ENCODE assay signal across 8 cellular contexts in genomic region chr12:13211859-13212664, GRCh38. TPM values are rescaled to one million over a fixed set of nuclear protein-coding genes. Genes with fewer than 3 reads are reported as not detected.
A peak's percentile ranks its signal among the peaks of the same experiment; 100 is the strongest.
DNase-seq lines count a peak whose midpoint lies in the region; ATAC-seq and TF ChIP-seq lines count a peak whose summit lies in the region.

No MANE protein-coding gene starts in this region.

- no peak overlapping the region for H3K27ac Mint-ChIP-seq in chondrocyte (ENCODE audit: unreplicated experiment)

- no peaks in the 10 kb centered on the region for H3K9me3 ChIP-seq in lower lobe of right lung

- H3K27ac ChIP-seq in lower lobe of right lung: no peak overlapping the region

- intact Hi-C loops in lower lobe of right lung (cut with DNase I): loop anchor here (5.0 kb wide), 1 partner anchor 115 kb away; no protein-coding TSS in a partner anchor

- H3K4me1 Mint-ChIP-seq in chondrocyte (ENCODE audit: low read depth): peaks cover 29% of the 10 kb centered on the region

- peaks cover 49% of the 10 kb centered on the region for H3K36me3 ChIP-seq in lower lobe of right lung

- no peak overlapping the region for H3K4me3 ChIP-seq in AG09309 (ENCODE audit: control insufficient read depth, low read depth, low read length)
- H3K4me3 ChIP-seq in lower lobe of right lung: no peak overlapping the region

- peaks cover 5% of the 10 kb centered on the region for H3K9me3 Mint-ChIP-seq in chondrocyte (ENCODE audit: low read depth)

- DNase-seq in AG09309 (ENCODE audit: low read depth) (no peak), NCI-H345 (lab: John Stamatoyannopoulos, UW) (peak; percentile 54), chondrocyte (ENCODE audit: low spot score) (no peak), lower lobe of right lung (no peak)
- peak; percentile 43 for DNase-seq in activated CD4-positive, alpha-beta T cell treated with anti-CD3 and anti-CD28 coated beads for 1 hour
- DNase-seq in stimulated activated CD8-positive, alpha-beta memory T cell treated with anti-CD3 and anti-CD28 coated beads, Interleukin-15, amount 100 ng/mL, for 1 hour (ENCODE audit: low read depth): peak; percentile 39

- TF ChIP-seq CTCF in AG09309 (IDR thresholded peaks at IDR 0.05; ENCODE audit: control insufficient read depth, insufficient read depth, low read depth, low read length, missing control alignments): peak; percentile 78
- peak; percentile 94 for TF ChIP-seq CTCF in chondrocyte (IDR thresholded peaks at IDR 0.05)
- TF ChIP-seq CTCF in lower lobe of right lung (IDR thresholded peaks at IDR 0.05): peak; percentile 85

- peaks cover 9% of the 10 kb centered on the region for H3K36me3 Mint-ChIP-seq in chondrocyte (ENCODE audit: low read depth)

- H3K27me3 ChIP-seq in lower lobe of right lung (ENCODE audit: low read depth): no peaks in the 10 kb centered on the region

- peaks cover 47% of the 10 kb centered on the region for H3K4me1 ChIP-seq in lower lobe of right lung

- no peaks in the 10 kb centered on the region for H3K27me3 Mint-ChIP-seq in chondrocyte (ENCODE audit: low read depth)

- H3K4me3 Mint-ChIP-seq in chondrocyte (ENCODE audit: unreplicated experiment): no peak overlapping the region

- ATAC-seq in GM21423 (IDR thresholded peaks at IDR 0.05; ENCODE audit: unreplicated experiment) (peak; percentile 42), lower lobe of right lung (peak; percentile 57 to 71), GM18502 (IDR thresholded peaks at IDR 0.05; ENCODE audit: poor library complexity, unreplicated experiment) (no peak)

RNA-seq across cellular contexts. Expression of gene EMP1, which starts 15.5 kb away (rescaled TPM):
- total RNA-seq in chondrocyte: 30.7 to 58.3 TPM (median 35.7 TPM) in 3 replicates
- 195 TPM for total RNA-seq in lower lobe of right lung

Comparison
In these comparisons a context has a peak if more than half of its experiments do, and no peak if none do; other contexts are left out.
1. DNase-seq: peak in NCI-H345 (single experiment), activated CD4-positive, alpha-beta T cell treated with anti-CD3 and anti-CD28 coated beads for 1 hour (single experiment) and stimulated activated CD8-positive, alpha-beta memory T cell treated with anti-CD3 and anti-CD28 coated beads, Interleukin-15, amount 100 ng/mL, for 1 hour (single experiment); none in AG09309 (single experiment), chondrocyte (single experiment) and lower lobe of right lung (single experiment).
2. Peak in every context shown above with its lines, with median percentiles within 50 percentile points of each other: CTCF ChIP-seq.